In the genomic region with DNA sequence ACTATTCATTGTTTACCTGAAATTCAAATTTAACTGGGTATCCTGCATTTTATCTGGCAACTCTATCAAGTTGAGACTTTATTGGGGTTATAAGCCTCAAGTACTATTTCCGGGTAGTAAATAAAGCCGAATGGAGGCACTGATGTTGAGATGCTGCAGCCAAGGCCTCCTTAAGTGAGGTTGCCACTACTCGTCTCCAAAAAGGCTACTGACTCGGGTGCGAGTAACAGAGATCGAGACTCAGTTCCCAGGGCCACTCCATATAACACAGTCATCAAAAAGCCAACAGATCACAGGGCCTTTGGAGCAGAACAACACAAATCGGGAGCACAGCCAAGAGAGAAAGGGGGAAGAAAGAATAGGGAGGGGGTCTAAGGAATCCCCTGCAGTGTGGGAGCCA, we compare ENCODE assay signal across 8 cellular contexts. TPM values are rescaled to one million over a fixed set of nuclear protein-coding genes. Genes with fewer than 3 reads are reported as not detected.
A peak's percentile ranks its signal among the peaks of the same experiment; 100 is the strongest.
DNase-seq lines count a peak whose midpoint lies in the region; ATAC-seq and TF ChIP-seq lines count a peak whose summit lies in the region.

No MANE protein-coding gene starts in this region.

- DNase-seq in EL (peak; percentile 22), NCI-H69 (lab: John Stamatoyannopoulos, UW) (peak; percentile 47), mesothelial cell of epicardium (ENCODE audit: low spot score in 2 of 2, unreplicated experiment in 2 of 2) (no peak), occipital lobe (lab: John Stamatoyannopoulos, UW) (no peak), activated gamma-delta T cell (lab: John Stamatoyannopoulos, UW) (no peak)

- no peaks in the 10 kb centered on the region for H3K9me3 Mint-ChIP-seq in dendritic cell treated with granulocyte-macrophage colony-stimulating factor and Interleukin-4, amounts not matched to agents 40 ng/mL and 50 ng/mL, for 4 days
- H3K9me3 Mint-ChIP-seq in mesothelial cell of epicardium = no peaks in the 10 kb centered on the region

- H3K27me3 Mint-ChIP-seq in dendritic cell treated with granulocyte-macrophage colony-stimulating factor and Interleukin-4, amounts not matched to agents 40 ng/mL and 50 ng/mL, for 4 days = no peaks in the 10 kb centered on the region
- no peaks in the 10 kb centered on the region for H3K27me3 Mint-ChIP-seq in mesothelial cell of epicardium (ENCODE audit: low read depth)

- H3K4me3 Mint-ChIP-seq in dendritic cell treated with granulocyte-macrophage colony-stimulating factor and Interleukin-4, amounts not matched to agents 40 ng/mL and 50 ng/mL, for 4 days = peak overlapping the region; percentile 97
- H3K4me3 Mint-ChIP-seq in mesothelial cell of epicardium = peak overlapping the region; percentile 100

- no peak for TF ChIP-seq CTCF in mesothelial cell of epicardium (IDR thresholded peaks at IDR 0.05; ENCODE audit: unreplicated experiment)

- intact Hi-C loops in dendritic cell treated with granulocyte-macrophage colony-stimulating factor and Interleukin-4, amounts not matched to agents 40 ng/mL and 50 ng/mL, for 4 days (cut with micrococcal nuclease) = no loop called here

- peak overlapping the region; percentile 94 for H3K27ac Mint-ChIP-seq in dendritic cell treated with granulocyte-macrophage colony-stimulating factor and Interleukin-4, amounts not matched to agents 40 ng/mL and 50 ng/mL, for 4 days
- peak overlapping the region; percentile 100 for H3K27ac Mint-ChIP-seq in mesothelial cell of epicardium

- H3K4me1 Mint-ChIP-seq in dendritic cell treated with granulocyte-macrophage colony-stimulating factor and Interleukin-4, amounts not matched to agents 40 ng/mL and 50 ng/mL, for 4 days (ENCODE audit: low read depth) = peaks cover 65% of the 10 kb centered on the region
- peaks cover 31% of the 10 kb centered on the region for H3K4me1 Mint-ChIP-seq in mesothelial cell of epicardium

- ATAC-seq in GM21367 (IDR thresholded peaks at IDR 0.05; ENCODE audit: unreplicated experiment) = no peak
- no peak for ATAC-seq in HG02885 (IDR thresholded peaks at IDR 0.05; ENCODE audit: poor library complexity, unreplicated experiment)

- peaks cover 65% of the 10 kb centered on the region for H3K36me3 Mint-ChIP-seq in dendritic cell treated with granulocyte-macrophage colony-stimulating factor and Interleukin-4, amounts not matched to agents 40 ng/mL and 50 ng/mL, for 4 days (ENCODE audit: low read depth)
- peaks cover 23% of the 10 kb centered on the region for H3K36me3 Mint-ChIP-seq in mesothelial cell of epicardium

RNA-seq across cellular contexts. Expression of a gene that starts 0.5 kb away (rescaled TPM):
- total RNA-seq in mesothelial cell of epicardium (178 to 183 TPM (median 180 TPM) in 3 replicates), occipital lobe (143 TPM)

RNA-seq across cellular contexts. Expression of a gene that starts 0.7 kb away (rescaled TPM):
- 94.6 to 106 TPM (median 104 TPM) in 3 replicates for total RNA-seq in mesothelial cell of epicardium
- total RNA-seq in occipital lobe = 25.9 TPM

RNA-seq across cellular contexts. Expression of a gene that starts 24.4 kb away (rescaled TPM):
- total RNA-seq in mesothelial cell of epicardium (0.27 to 0.38 TPM (median 0.32 TPM) in 3 replicates), occipital lobe (0.62 TPM)

RNA-seq across cellular contexts. Expression of a gene that starts 57.6 kb away (rescaled TPM):
- total RNA-seq in mesothelial cell of epicardium (50.9 to 53.0 TPM (median 52.8 TPM) in 3 replicates), occipital lobe (32.9 TPM)

RNA-seq across cellular contexts. Expression of a gene that starts 57.8 kb away (rescaled TPM):
- 55.5 to 59.5 TPM (median 57.2 TPM) in 3 replicates for total RNA-seq in mesothelial cell of epicardium
- total RNA-seq in occipital lobe = 12.5 TPM

Comparison
In these comparisons a context has a peak if more than half of its experiments do, and no peak if none do; other contexts are left out.
1. DNase-seq: peak in EL (single experiment) and NCI-H69 (single experiment); none in mesothelial cell of epicardium (0 of 2), occipital lobe (single experiment) and activated gamma-delta T cell (single experiment).